21 cellular contexts compared by ENCODE assay signal in the genomic region with DNA sequence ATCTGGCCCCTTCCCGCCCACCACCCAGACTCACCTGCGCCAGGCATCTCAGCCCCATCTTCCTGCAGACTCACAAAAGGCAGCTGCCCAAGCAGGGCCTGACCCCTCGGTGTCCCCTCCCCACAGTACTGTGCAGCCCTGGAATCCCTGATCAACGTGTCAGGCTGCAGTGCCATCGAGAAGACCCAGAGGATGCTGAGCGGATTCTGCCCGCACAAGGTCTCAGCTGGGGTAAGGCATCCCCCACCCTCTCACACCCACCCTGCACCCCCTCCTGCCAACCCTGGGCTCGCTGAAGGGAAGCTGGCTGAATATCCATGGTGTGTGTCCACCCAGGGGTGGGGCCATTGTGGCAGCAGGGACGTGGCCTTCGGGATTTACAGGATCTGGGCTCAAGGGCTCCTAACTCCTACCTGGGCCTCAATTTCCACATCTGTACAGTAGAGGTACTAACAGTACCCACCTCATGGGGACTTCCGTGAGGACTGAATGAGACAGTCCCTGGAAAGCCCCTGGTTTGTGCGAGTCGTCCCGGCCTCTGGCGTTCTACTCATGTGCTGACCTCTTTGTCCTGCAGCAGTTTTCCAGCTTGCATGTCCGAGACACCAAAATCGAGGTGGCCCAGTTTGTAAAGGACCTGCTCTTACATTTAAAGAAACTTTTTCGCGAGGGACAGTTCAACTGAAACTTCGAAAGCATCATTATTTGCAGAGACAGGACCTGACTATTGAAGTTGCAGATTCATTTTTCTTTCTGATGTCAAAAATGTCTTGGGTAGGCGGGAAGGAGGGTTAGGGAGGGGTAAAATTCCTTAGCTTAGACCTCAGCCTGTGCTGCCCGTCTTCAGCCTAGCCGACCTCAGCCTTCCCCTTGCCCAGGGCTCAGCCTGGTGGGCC. TPM values are rescaled to one million over a fixed set of nuclear protein-coding genes. Genes with fewer than 3 reads are reported as not detected.
A peak's percentile ranks its signal among the peaks of the same experiment; 100 is the strongest.
DNase-seq lines count a peak whose midpoint lies in the region; ATAC-seq, FAIRE-seq and TF ChIP-seq lines count a peak whose summit lies in the region.
"Had no signal": no experiment of that assay in that cellular context is flagged by ENCODE, and none has a peak within 500 bp of the region (broad histone marks: within the 10 kb centered on the region; RNA-seq: fewer than 3 reads in every experiment).

No MANE protein-coding gene starts in this region.

- no peak overlapping the region for H2BK5ac ChIP-seq in H1 (ENCODE audit: low read depth, low read length)

- H2BK15ac ChIP-seq in H1 (ENCODE audit: low read length), result no peak overlapping the region

- no peak for DNase-seq in activated CD4-positive, alpha-beta T cell treated with anti-CD3 and anti-CD28 coated beads, Interleukin-2, amount 10 ng/mL, durations not matched to agents 7 days and 5 days
- DNase-seq in activated CD4-positive, alpha-beta T cell treated with anti-CD3 and anti-CD28 coated beads, Interleukin-2, amount 50 U/mL, for 1 hour, result no peak
- DNase-seq in H1 (ENCODE audit: low read depth in 1 of 2, low spot score in 2 of 2), result no peak
- no peak for DNase-seq in inferior parietal cortex (ENCODE audit: extremely low spot score)
- no peak for DNase-seq in foreskin keratinocyte
- DNase-seq: Caco-2, GM23248, NCI-H1092 treated with DMSO at 0.1 percent for 48 hours, NCI-H1694, NCI-H2107, NCI-H345, NCI-H526 treated with DMSO at 0.1 percent for 48 hours, RPMI8226 had no signal

- H3K4me3 ChIP-seq in BLaER1 (no peak overlapping the region), H1 (ENCODE audit: extremely low read depth in 1 of 4, insufficient read depth in 2 of 4, low read depth in 3 of 4, low read length in 4 of 4) (no peak overlapping the region)
- H3K4me3 ChIP-seq: GM23248 had no signal

- TF ChIP-seq EP300 in H1 (IDR thresholded peaks at IDR 0.05; ENCODE audit: borderline replicate concordance in 1 of 2, low read depth in 2 of 2, low read length in 2 of 2), result no peak

- no peak overlapping the region for H4K5ac ChIP-seq in H1 (ENCODE audit: insufficient read length, low read depth, low read length)

- no peak overlapping the region for H3K4ac ChIP-seq in H1 (replicated peaks; ENCODE audit: insufficient read length, low read depth, low read length)

- H3K4me1 ChIP-seq in BLaER1, result peaks cover 59% of the 10 kb centered on the region
- peaks cover 0 to 8% (median 2%) of the 10 kb centered on the region in 4 experiments; a peak in 4 of 7 replicates for H3K4me1 ChIP-seq in H1 (replicated peaks in 1 of 4; ENCODE audit: control insufficient read depth in 3 of 4, insufficient read depth in 4 of 4, low read length in 3 of 4)
- no peaks in the 10 kb centered on the region for H3K4me1 ChIP-seq in foreskin keratinocyte

- FAIRE-seq in H1 (lab: Jason Lieb, UNC), result no peak

- H3K4me3 Mint-ChIP-seq in activated CD4-positive, alpha-beta T cell treated with anti-CD3 and anti-CD28 coated beads, Interleukin-2, amount 10 ng/mL, durations not matched to agents 7 days and 5 days, result no peak overlapping the region

- H2AFZ ChIP-seq in H1 (ENCODE audit: low read length), result no peak overlapping the region
- H2AFZ ChIP-seq: GM23248 had no signal

- TF ChIP-seq POLR2A in GM19193 (IDR thresholded peaks at IDR 0.05; ENCODE audit: extremely low read depth, insufficient read depth, insufficient read length) (peak; percentile 7), H1 (IDR thresholded peaks at IDR 0.05; ENCODE audit: control extremely low read depth in 1 of 2, low read depth in 2 of 2, low read length in 2 of 2) (no peak)

- no peaks in the 10 kb centered on the region for H3K36me3 Mint-ChIP-seq in activated CD4-positive, alpha-beta T cell treated with anti-CD3 and anti-CD28 coated beads, Interleukin-2, amount 10 ng/mL, durations not matched to agents 7 days and 5 days (ENCODE audit: low read depth)

- TF ChIP-seq RAD21 in H1 (IDR thresholded peaks at IDR 0.05 in 1 of 2, conservative IDR thresholded peaks at IDR 0.05 in 1 of 2; ENCODE audit: low read depth in 2 of 2, low read length in 2 of 2), result no peak

- no peak overlapping the region for H2AK5ac ChIP-seq in H1 (ENCODE audit: low read depth, low read length)

- H3K14ac ChIP-seq in H1 (ENCODE audit: insufficient read length), result no peak overlapping the region

- no peak overlapping the region for H3K56ac ChIP-seq in H1 (replicated peaks; ENCODE audit: insufficient read length, low read depth, low read length)

- no peak overlapping the region for H4K8ac ChIP-seq in H1 (ENCODE audit: extremely low read depth, insufficient read depth, low read length)

- H3K23ac ChIP-seq in H1 (ENCODE audit: insufficient read length), result no peak overlapping the region

- H2BK120ac ChIP-seq in H1 (replicated peaks; ENCODE audit: low read depth, low read length), result no peak overlapping the region

- H3K18ac ChIP-seq in H1 (ENCODE audit: extremely low read depth, low read length), result no peak overlapping the region

- ATAC-seq in foreskin keratinocyte (no peak), GM18870 (IDR thresholded peaks at IDR 0.05; ENCODE audit: unreplicated experiment) (no peak)

- H2BK12ac ChIP-seq in H1 (ENCODE audit: low read depth, low read length), result no peak overlapping the region

- H2BK20ac ChIP-seq in H1 (ENCODE audit: low read length), result no peak overlapping the region

- WGBS in H1 (ENCODE audit: extremely low coverage in 1 of 2, insufficient coverage in 1 of 2, insufficient read length in 1 of 2, insufficient replicate concordance in 2 of 2, low coverage in 1 of 2, low lambda C conversion rate in 2 of 2, missing lambda C conversion rate in 1 of 2), 2 experiments, result 90% methylated on average over 22 of the region's 23 CpGs; no CpG with 5 or more reads in 1 of the 2 experiments

- peak overlapping the region; percentile 19 for H3K27ac Mint-ChIP-seq in activated CD4-positive, alpha-beta T cell treated with anti-CD3 and anti-CD28 coated beads, Interleukin-2, amount 10 ng/mL, durations not matched to agents 7 days and 5 days

- H3K79me1 ChIP-seq in H1 (ENCODE audit: low read depth, low read length), result no peaks in the 10 kb centered on the region

- H3K27me3 ChIP-seq in BLaER1, result peaks cover 36% of the 10 kb centered on the region
- H3K27me3 ChIP-seq in H1 (replicated peaks in 1 of 4; ENCODE audit: control insufficient read depth in 3 of 4, extremely low read depth in 1 of 4, insufficient read depth in 3 of 4, low read length in 3 of 4), result peaks cover 10 to 31% (median 28%) of the 10 kb centered on the region in 4 experiments
- peaks cover 27% of the 10 kb centered on the region for H3K27me3 ChIP-seq in foreskin keratinocyte

- H3K9me3 ChIP-seq in BLaER1, result peaks cover 15% of the 10 kb centered on the region
- H3K9me3 ChIP-seq in H1 (ENCODE audit: insufficient read depth in 2 of 2, low read depth in 1 of 2, low read length in 1 of 2), result no peaks in the 10 kb centered on the region; a peak in 1 of 4 replicates
- H3K9me3 ChIP-seq: Caco-2 had no signal

- TF ChIP-seq CTCF in H1 (IDR thresholded peaks at IDR 0.05; ENCODE audit: control extremely low read depth in 1 of 3, insufficient read depth in 1 of 3, low read depth in 1 of 3, low read length in 3 of 3) (no peak), foreskin keratinocyte (conservative IDR thresholded peaks at IDR 0.05) (no peak)

- POLR2A ChIA-PET in activated CD4-positive, alpha-beta T cell treated with anti-CD3 and anti-CD28 coated beads, Interleukin-2, amount 10 ng/mL, durations not matched to agents 7 days and 5 days (lab: Charles Lee), result interaction anchor here (0.6 kb wide), 1 partner anchor 259 kb away, joined by 5 read pairs; no protein-coding TSS in a partner anchor
- POLR2A ChIA-PET in H1 (lab: Charles Lee; ENCODE audit: partially characterized antibody), result interaction anchor here (0.9 kb wide), 1 partner anchor 8 kb away, joined by 3 read pairs; no protein-coding TSS in a partner anchor

- H3K4me2 ChIP-seq in BLaER1 (peak overlapping the region; percentile 81; the same call in 1 of the 2 replicates), H1 (ENCODE audit: insufficient read depth in 1 of 2, low read depth in 2 of 2, low read length in 2 of 2) (no peak overlapping the region)
- H3K4me2 ChIP-seq: KMS-11 had no signal

- H3K23me2 ChIP-seq in H1 (ENCODE audit: low read depth, low read length), result peaks cover 2% of the 10 kb centered on the region; the same call in 1 of the 2 replicates

- H3K36me3 ChIP-seq in BLaER1, result no peaks in the 10 kb centered on the region
- no peaks in the 10 kb centered on the region for H3K36me3 ChIP-seq in H1 (ENCODE audit: control insufficient read depth in 2 of 4, insufficient read depth in 4 of 4, low read length in 3 of 4)

- H3K79me2 ChIP-seq in H1 (ENCODE audit: control insufficient read depth in 1 of 2, insufficient read depth in 2 of 2, low read length in 2 of 2), result no peaks in the 10 kb centered on the region

- H4K91ac ChIP-seq in H1 (replicated peaks; ENCODE audit: insufficient read length, low read length), result no peak overlapping the region

- CTCF ChIA-PET in activated CD4-positive, alpha-beta T cell treated with anti-CD3 and anti-CD28 coated beads, Interleukin-2, amount 10 ng/mL, durations not matched to agents 7 days and 5 days (lab: Charles Lee), result interaction anchor here (0.6 to 1.5 kb wide), 5 partner anchors 13 to 133 kb away, joined by 3 to 5 read pairs (median 4); no protein-coding TSS in a partner anchor
- CTCF ChIA-PET in H1 (lab: Charles Lee; ENCODE audit: partially characterized antibody), result interaction anchor here (0.9 to 2.3 kb wide), 8 partner anchors 15 to 160 kb away, joined by 3 to 8 read pairs (median 3); no protein-coding TSS in a partner anchor

- H3K27ac ChIP-seq in BLaER1 (no peak overlapping the region), H1 (ENCODE audit: low read depth, low read length) (no peak overlapping the region), foreskin keratinocyte (no peak overlapping the region)
- H3K27ac ChIP-seq: C4-2B, GM23248, KMS-11 had no signal

- peaks cover 28% of the 10 kb centered on the region for H3K4me1 Mint-ChIP-seq in activated CD4-positive, alpha-beta T cell treated with anti-CD3 and anti-CD28 coated beads, Interleukin-2, amount 10 ng/mL, durations not matched to agents 7 days and 5 days

- H3K27me3 Mint-ChIP-seq in activated CD4-positive, alpha-beta T cell treated with anti-CD3 and anti-CD28 coated beads, Interleukin-2, amount 10 ng/mL, durations not matched to agents 7 days and 5 days, result peaks cover 14% of the 10 kb centered on the region

- H3K9me3 Mint-ChIP-seq in activated CD4-positive, alpha-beta T cell treated with anti-CD3 and anti-CD28 coated beads, Interleukin-2, amount 10 ng/mL, durations not matched to agents 7 days and 5 days, result no peaks in the 10 kb centered on the region

- H3K9ac ChIP-seq in BLaER1, result no peak overlapping the region
- H3K9ac ChIP-seq in H1 (replicated peaks in 1 of 4; ENCODE audit: extremely low read depth in 1 of 4, low read depth in 3 of 4, low read length in 3 of 4), result no peak overlapping the region
- H3K9ac ChIP-seq: GM23248, KMS-11 had no signal

- no peaks in the 10 kb centered on the region for H4K20me1 ChIP-seq in BLaER1
- peaks cover 0 to under 1% of the 10 kb centered on the region in 2 experiments for H4K20me1 ChIP-seq in H1 (replicated peaks in 1 of 2; ENCODE audit: control insufficient read depth in 1 of 2, insufficient read depth in 2 of 2, low read length in 2 of 2)

RNA-seq across cellular contexts. Expression of a gene that starts 1.9 kb away (rescaled TPM):
- total RNA-seq in activated CD4-positive, alpha-beta T cell treated with anti-CD3 and anti-CD28 coated beads, Interleukin-2, amount 10 ng/mL, durations not matched to agents 7 days and 5 days, result 1 to 10 TPM; 2.5 to 2.8 TPM
- total RNA-seq in H1 (2021; fragmentation: NEBNext Ultra II Directional; extraction: Animal tissue kit (Norgen Biotek cat#: 25700)), result not detected in 2 replicates
- polyA plus RNA-seq in H1 (2011; rRNA removed) (not detected in 2 replicates), foreskin keratinocyte (not detected in 2 replicates)
- not detected for polyA plus RNA-seq in H1 (2011; cell fraction: cytosol; rRNA removed)
- polyA plus RNA-seq in H1 (2011; cell fraction: nucleus; rRNA removed), result 0.36 TPM
- polyA plus RNA-seq in H1 (2012, experiment 1 of 2), result not detected in 4 replicates
- not detected for polyA plus RNA-seq in H1 (2012, experiment 2 of 2)
- polyA plus RNA-seq in H1 (2013, experiment 1 of 2), result not detected
- polyA plus RNA-seq in H1 (2013, experiment 2 of 2), result not detected
- polyA minus RNA-seq in H1 (2011; rRNA and poly(A)+ RNA removed), result not detected in 2 replicates
- not detected for polyA minus RNA-seq in H1 (2011; cell fraction: cytosol; rRNA and poly(A)+ RNA removed)
- not detected for polyA minus RNA-seq in H1 (2011; cell fraction: nucleus; rRNA and poly(A)+ RNA removed)
- total RNA-seq in foreskin keratinocyte, result not detected in 2 replicates
- total RNA-seq: A172, Caco-2, GM23248, MCF 10A, OCI-LY7 had no signal
- polyA plus RNA-seq: GM23248 had no signal

RNA-seq across cellular contexts. Expression of a gene that starts 13.9 kb away (rescaled TPM):
- not detected for total RNA-seq in activated CD4-positive, alpha-beta T cell treated with anti-CD3 and anti-CD28 coated beads, Interleukin-2, amount 10 ng/mL, durations not matched to agents 7 days and 5 days
- total RNA-seq in H1 (2021; fragmentation: NEBNext Ultra II Directional; extraction: Animal tissue kit (Norgen Biotek cat#: 25700)), result not detected in 2 replicates
- not detected in 2 replicates for polyA plus RNA-seq in H1 (2011; rRNA removed)
- not detected for polyA plus RNA-seq in H1 (2011; cell fraction: cytosol; rRNA removed)
- polyA plus RNA-seq in H1 (2011; cell fraction: nucleus; rRNA removed), result not detected
- polyA plus RNA-seq in H1 (2012, experiment 1 of 2), result not detected in 4 replicates
- not detected for polyA plus RNA-seq in H1 (2012, experiment 2 of 2)
- not detected for polyA plus RNA-seq in H1 (2013, experiment 1 of 2)
- not detected for polyA plus RNA-seq in H1 (2013, experiment 2 of 2)
- polyA minus RNA-seq in H1 (2011; rRNA and poly(A)+ RNA removed), result not detected in 2 replicates
- polyA minus RNA-seq in H1 (2011; cell fraction: cytosol; rRNA and poly(A)+ RNA removed), result not detected
- not detected for polyA minus RNA-seq in H1 (2011; cell fraction: nucleus; rRNA and poly(A)+ RNA removed)
- not detected in 2 replicates for total RNA-seq in foreskin keratinocyte
- polyA plus RNA-seq in foreskin keratinocyte, result not detected in 2 replicates
- total RNA-seq: A172, Caco-2, GM23248, MCF 10A, OCI-LY7 had no signal
